ENCODE assay signal across 1 cellular context in the genomic region with DNA sequence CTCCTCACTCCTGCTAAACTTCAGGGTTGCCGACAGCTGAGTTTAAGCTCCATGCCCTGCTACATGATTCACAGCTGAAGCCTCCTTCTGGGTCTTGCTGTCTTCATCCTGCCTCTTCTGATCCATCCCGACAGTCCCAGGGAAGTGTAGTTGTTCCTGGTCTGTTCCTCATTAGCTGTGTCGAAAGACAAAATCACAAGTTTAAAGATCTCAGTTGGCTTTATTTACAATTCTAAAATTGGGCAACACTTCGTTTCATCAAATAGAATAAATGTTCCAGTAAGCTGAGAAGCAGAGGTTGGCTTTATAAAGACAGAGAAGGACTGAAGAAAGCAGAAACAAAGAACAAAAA.
TF ChIP-seq lines count a peak whose summit lies in the region.

No MANE protein-coding gene starts in this region.

TF ChIP-seq in WTC11, 78 proteins besides CTCF, POLR2A, EP300 and RAD21 (continued from another document):
- TF ChIP-seq, protein P1, sequence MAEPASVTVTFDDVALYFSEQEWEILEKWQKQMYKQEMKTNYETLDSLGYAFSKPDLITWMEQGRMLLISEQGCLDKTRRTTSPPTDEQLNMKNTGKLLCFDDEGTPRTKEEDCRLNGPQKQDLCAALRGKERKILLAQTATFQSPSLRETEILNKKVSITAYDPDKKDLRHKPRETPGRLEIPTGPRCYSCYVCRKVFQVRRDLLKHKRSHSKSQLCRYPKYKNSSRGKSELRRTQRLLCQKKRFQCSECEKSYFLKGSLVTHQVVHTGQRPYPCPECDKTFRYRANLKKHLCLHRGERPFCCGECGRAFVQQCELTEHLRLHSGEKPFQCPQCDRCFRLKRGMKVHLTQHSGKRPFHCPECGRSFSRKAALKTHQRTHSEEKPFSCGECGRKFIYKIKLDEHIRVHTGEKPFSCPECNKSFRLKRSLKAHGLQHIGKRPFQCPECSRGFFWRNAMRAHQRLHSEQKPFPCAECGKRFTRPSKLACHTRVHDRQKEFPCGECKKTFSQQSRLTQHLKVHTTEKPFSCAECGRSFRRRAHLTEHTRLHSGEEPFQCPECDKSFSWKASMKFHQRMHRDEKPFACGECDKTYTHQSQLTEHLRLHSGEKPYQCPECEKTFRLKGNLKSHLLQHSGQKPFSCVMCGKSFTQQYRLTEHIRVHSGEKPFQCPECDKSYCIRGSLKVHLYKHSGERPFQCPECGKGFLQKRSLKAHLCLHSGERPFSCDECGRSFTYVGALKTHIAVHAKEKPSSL (CRISPR knock-in tag; conservative IDR thresholded peaks at IDR 0.05): no peak
- TF ChIP-seq TEAD1 (CRISPR knock-in tag; IDR thresholded peaks at IDR 0.05) (no peak), JAZF1 (CRISPR knock-in tag; IDR thresholded peaks at IDR 0.05) (no peak), ZNF232 (CRISPR knock-in tag; IDR thresholded peaks at IDR 0.05) (no peak), CREB1 (CRISPR knock-in tag; IDR thresholded peaks at IDR 0.05) (no peak), GTF2I (CRISPR knock-in tag; conservative IDR thresholded peaks at IDR 0.05) (no peak), TP53 (CRISPR knock-in tag; IDR thresholded peaks at IDR 0.05) (no peak), FOXJ3 (CRISPR knock-in tag; IDR thresholded peaks at IDR 0.05; ENCODE audit: borderline replicate concordance) (no peak), SMAD3 (CRISPR knock-in tag; IDR thresholded peaks at IDR 0.05; ENCODE audit: borderline replicate concordance) (no peak), TEAD4 (CRISPR knock-in tag; IDR thresholded peaks at IDR 0.05) (no peak), SMAD4 (CRISPR knock-in tag; IDR thresholded peaks at IDR 0.05) (no peak), EMX1 (CRISPR knock-in tag; IDR thresholded peaks at IDR 0.05) (no peak)
- TF ChIP-seq, protein P2, sequence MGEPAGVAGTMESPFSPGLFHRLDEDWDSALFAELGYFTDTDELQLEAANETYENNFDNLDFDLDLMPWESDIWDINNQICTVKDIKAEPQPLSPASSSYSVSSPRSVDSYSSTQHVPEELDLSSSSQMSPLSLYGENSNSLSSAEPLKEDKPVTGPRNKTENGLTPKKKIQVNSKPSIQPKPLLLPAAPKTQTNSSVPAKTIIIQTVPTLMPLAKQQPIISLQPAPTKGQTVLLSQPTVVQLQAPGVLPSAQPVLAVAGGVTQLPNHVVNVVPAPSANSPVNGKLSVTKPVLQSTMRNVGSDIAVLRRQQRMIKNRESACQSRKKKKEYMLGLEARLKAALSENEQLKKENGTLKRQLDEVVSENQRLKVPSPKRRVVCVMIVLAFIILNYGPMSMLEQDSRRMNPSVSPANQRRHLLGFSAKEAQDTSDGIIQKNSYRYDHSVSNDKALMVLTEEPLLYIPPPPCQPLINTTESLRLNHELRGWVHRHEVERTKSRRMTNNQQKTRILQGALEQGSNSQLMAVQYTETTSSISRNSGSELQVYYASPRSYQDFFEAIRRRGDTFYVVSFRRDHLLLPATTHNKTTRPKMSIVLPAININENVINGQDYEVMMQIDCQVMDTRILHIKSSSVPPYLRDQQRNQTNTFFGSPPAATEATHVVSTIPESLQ (CRISPR knock-in tag; IDR thresholded peaks at IDR 0.05): no peak
- TF ChIP-seq, protein P3, sequence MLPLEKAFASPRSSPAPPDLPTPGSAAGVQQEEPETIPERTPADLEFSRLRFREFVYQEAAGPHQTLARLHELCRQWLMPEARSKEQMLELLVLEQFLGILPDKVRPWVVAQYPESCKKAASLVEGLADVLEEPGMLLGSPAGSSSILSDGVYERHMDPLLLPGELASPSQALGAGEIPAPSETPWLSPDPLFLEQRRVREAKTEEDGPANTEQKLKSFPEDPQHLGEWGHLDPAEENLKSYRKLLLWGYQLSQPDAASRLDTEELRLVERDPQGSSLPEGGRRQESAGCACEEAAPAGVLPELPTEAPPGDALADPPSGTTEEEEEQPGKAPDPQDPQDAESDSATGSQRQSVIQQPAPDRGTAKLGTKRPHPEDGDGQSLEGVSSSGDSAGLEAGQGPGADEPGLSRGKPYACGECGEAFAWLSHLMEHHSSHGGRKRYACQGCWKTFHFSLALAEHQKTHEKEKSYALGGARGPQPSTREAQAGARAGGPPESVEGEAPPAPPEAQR (CRISPR knock-in tag; IDR thresholded peaks at IDR 0.05): no peak
- TF ChIP-seq, protein P4, sequence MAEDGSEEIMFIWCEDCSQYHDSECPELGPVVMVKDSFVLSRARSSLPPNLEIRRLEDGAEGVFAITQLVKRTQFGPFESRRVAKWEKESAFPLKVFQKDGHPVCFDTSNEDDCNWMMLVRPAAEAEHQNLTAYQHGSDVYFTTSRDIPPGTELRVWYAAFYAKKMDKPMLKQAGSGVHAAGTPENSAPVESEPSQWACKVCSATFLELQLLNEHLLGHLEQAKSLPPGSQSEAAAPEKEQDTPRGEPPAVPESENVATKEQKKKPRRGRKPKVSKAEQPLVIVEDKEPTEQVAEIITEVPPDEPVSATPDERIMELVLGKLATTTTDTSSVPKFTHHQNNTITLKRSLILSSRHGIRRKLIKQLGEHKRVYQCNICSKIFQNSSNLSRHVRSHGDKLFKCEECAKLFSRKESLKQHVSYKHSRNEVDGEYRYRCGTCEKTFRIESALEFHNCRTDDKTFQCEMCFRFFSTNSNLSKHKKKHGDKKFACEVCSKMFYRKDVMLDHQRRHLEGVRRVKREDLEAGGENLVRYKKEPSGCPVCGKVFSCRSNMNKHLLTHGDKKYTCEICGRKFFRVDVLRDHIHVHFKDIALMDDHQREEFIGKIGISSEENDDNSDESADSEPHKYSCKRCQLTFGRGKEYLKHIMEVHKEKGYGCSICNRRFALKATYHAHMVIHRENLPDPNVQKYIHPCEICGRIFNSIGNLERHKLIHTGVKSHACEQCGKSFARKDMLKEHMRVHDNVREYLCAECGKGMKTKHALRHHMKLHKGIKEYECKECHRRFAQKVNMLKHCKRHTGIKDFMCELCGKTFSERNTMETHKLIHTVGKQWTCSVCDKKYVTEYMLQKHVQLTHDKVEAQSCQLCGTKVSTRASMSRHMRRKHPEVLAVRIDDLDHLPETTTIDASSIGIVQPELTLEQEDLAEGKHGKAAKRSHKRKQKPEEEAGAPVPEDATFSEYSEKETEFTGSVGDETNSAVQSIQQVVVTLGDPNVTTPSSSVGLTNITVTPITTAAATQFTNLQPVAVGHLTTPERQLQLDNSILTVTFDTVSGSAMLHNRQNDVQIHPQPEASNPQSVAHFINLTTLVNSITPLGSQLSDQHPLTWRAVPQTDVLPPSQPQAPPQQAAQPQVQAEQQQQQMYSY (CRISPR knock-in tag; IDR thresholded peaks at IDR 0.05): no peak
- TF ChIP-seq, protein P5, sequence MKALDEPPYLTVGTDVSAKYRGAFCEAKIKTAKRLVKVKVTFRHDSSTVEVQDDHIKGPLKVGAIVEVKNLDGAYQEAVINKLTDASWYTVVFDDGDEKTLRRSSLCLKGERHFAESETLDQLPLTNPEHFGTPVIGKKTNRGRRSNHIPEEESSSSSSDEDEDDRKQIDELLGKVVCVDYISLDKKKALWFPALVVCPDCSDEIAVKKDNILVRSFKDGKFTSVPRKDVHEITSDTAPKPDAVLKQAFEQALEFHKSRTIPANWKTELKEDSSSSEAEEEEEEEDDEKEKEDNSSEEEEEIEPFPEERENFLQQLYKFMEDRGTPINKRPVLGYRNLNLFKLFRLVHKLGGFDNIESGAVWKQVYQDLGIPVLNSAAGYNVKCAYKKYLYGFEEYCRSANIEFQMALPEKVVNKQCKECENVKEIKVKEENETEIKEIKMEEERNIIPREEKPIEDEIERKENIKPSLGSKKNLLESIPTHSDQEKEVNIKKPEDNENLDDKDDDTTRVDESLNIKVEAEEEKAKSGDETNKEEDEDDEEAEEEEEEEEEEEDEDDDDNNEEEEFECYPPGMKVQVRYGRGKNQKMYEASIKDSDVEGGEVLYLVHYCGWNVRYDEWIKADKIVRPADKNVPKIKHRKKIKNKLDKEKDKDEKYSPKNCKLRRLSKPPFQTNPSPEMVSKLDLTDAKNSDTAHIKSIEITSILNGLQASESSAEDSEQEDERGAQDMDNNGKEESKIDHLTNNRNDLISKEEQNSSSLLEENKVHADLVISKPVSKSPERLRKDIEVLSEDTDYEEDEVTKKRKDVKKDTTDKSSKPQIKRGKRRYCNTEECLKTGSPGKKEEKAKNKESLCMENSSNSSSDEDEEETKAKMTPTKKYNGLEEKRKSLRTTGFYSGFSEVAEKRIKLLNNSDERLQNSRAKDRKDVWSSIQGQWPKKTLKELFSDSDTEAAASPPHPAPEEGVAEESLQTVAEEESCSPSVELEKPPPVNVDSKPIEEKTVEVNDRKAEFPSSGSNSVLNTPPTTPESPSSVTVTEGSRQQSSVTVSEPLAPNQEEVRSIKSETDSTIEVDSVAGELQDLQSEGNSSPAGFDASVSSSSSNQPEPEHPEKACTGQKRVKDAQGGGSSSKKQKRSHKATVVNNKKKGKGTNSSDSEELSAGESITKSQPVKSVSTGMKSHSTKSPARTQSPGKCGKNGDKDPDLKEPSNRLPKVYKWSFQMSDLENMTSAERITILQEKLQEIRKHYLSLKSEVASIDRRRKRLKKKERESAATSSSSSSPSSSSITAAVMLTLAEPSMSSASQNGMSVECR (CRISPR knock-in tag; IDR thresholded peaks at IDR 0.05; ENCODE audit: borderline replicate concordance): no peak
- TF ChIP-seq, protein P6, sequence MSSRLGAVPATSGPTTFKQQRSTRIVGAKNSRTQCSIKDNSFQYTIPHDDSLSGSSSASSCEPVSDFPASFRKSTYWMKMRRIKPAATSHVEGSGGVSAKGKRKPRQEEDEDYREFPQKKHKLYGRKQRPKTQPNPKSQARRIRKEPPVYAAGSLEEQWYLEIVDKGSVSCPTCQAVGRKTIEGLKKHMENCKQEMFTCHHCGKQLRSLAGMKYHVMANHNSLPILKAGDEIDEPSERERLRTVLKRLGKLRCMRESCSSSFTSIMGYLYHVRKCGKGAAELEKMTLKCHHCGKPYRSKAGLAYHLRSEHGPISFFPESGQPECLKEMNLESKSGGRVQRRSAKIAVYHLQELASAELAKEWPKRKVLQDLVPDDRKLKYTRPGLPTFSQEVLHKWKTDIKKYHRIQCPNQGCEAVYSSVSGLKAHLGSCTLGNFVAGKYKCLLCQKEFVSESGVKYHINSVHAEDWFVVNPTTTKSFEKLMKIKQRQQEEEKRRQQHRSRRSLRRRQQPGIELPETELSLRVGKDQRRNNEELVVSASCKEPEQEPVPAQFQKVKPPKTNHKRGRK (CRISPR knock-in tag; IDR thresholded peaks at IDR 0.05; ENCODE audit: borderline replicate concordance): no peak
